In genomic region chr9:114756920-114757319, GRCh38 we compare ENCODE assay signal across 30 cellular contexts. TPM values are rescaled to one million over a fixed set of nuclear protein-coding genes. Genes with fewer than 3 reads are reported as not detected.
"Had no signal": no experiment of that assay in that cellular context is flagged by ENCODE, and none has a peak within 500 bp of the region (broad histone marks: within the 10 kb centered on the region; RNA-seq: fewer than 3 reads in every experiment).

No MANE protein-coding gene starts in this region.

- H3K27me3 ChIP-seq: body of pancreas, colonic mucosa, right atrium auricular region, uterus had no signal

- H3K4me2 ChIP-seq: smooth muscle cell had no signal

- H3K36me3 Mint-ChIP-seq: activated CD4-positive, alpha-beta memory T cell treated with anti-CD3 and anti-CD28 coated beads for 36 hours; type B pancreatic cell had no signal

- ATAC-seq: activated CD4-positive, CD25-positive, alpha-beta regulatory T cell treated with anti-CD3 and anti-CD28 coated beads, Interleukin-2, amount 50 U/mL, for 24 hours; body of pancreas; heart right ventricle; left lung; lower lobe of right lung; naive thymus-derived CD8-positive, alpha-beta T cell; T-helper 17 cell had no signal

- H3K9me3 ChIP-seq: adrenal gland, body of pancreas, colonic mucosa, esophagus squamous epithelium, left lung, lower lobe of right lung, right atrium auricular region, thoracic aorta, uterus had no signal

- H3K9me3 Mint-ChIP-seq: type B pancreatic cell had no signal

- H3K27me3 Mint-ChIP-seq: activated CD4-positive, alpha-beta memory T cell treated with anti-CD3 and anti-CD28 coated beads for 36 hours; naive thymus-derived CD8-positive, alpha-beta T cell; T-helper 17 cell had no signal

- H3K27ac ChIP-seq: adrenal gland, body of pancreas, colonic mucosa, epithelial cell of prostate, esophagus squamous epithelium, heart right ventricle, left lung, lower lobe of right lung, right atrium auricular region, thoracic aorta, uterus, WERI-Rb-1 had no signal

- H3K4me3 Mint-ChIP-seq: activated CD4-positive, alpha-beta memory T cell treated with anti-CD3 and anti-CD28 coated beads for 36 hours; activated CD4-positive, alpha-beta T cell treated with anti-CD3 and anti-CD28 coated beads, Interleukin-2, amount 10 ng/mL, durations not matched to agents 24 days and 14 days; naive thymus-derived CD8-positive, alpha-beta T cell; T-helper 17 cell; type B pancreatic cell had no signal

- H3K4me1 ChIP-seq: adrenal gland, body of pancreas, colonic mucosa, esophagus squamous epithelium, left lung, lower lobe of right lung, right atrium auricular region, uterus had no signal

- DNase-seq: activated CD4-positive, alpha-beta memory T cell treated with anti-CD3 and anti-CD28 coated beads for 36 hours; activated CD4-positive, alpha-beta T cell treated with anti-CD3 and anti-CD28 coated beads, Interleukin-2, amount 10 ng/mL, durations not matched to agents 24 days and 14 days; activated effector memory CD4-positive, alpha-beta T cell treated with Interleukin-2 at 50 U/mL for 16 hours; activated naive CD4-positive, alpha-beta T cell treated with anti-CD3 and anti-CD28 coated beads, Interleukin-2, amount 50 U/mL, for 16 hours; activated T-cell treated with anti-CD3 and anti-CD28 coated beads, Interleukin-2, amount 50 U/mL, for 48 hours; adrenal gland; aorta; body of pancreas; cerebellar nuclear complex; colonic mucosa; effector CD8-positive, alpha-beta T cell; esophagus squamous epithelium; foreskin melanocyte; heart right ventricle; left lung; lower lobe of right lung; mesenchymal stem cell; naive thymus-derived CD8-positive, alpha-beta T cell; stimulated activated CD4-positive, alpha-beta T cell treated with anti-CD3 and anti-CD28 coated beads, Interleukin-1b, Interleukin-23, amount 100 ng/mL, for 48 hours; stimulated activated naive CD4-positive, alpha-beta T cell treated with Interleukin-2 at 50 U/mL for 16 hours; T-helper 17 cell; T1000; uterus; WERI-Rb-1 had no signal

- H3K27ac Mint-ChIP-seq: activated CD4-positive, alpha-beta memory T cell treated with anti-CD3 and anti-CD28 coated beads for 36 hours; activated CD4-positive, alpha-beta T cell treated with anti-CD3 and anti-CD28 coated beads, Interleukin-2, amount 10 ng/mL, durations not matched to agents 24 days and 14 days; T-helper 17 cell; type B pancreatic cell had no signal

- H3K4me3 ChIP-seq: adrenal gland, body of pancreas, colonic mucosa, esophagus squamous epithelium, heart right ventricle, left lung, lower lobe of right lung, right atrium auricular region, smooth muscle cell, thoracic aorta, uterus had no signal

RNA-seq across cellular contexts. Expression of gene TNFSF15, which starts 48.9 kb away (rescaled TPM):
- total RNA-seq: naive thymus-derived CD8-positive, alpha-beta T cell had no signal
